In genomic region chr1:196609114-196609737, GRCh38 we compare ENCODE assay signal across 8 cellular contexts. TPM values are rescaled to one million over a fixed set of nuclear protein-coding genes. Genes with fewer than 3 reads are reported as not detected.
DNase-seq lines count a peak whose midpoint lies in the region; ATAC-seq and TF ChIP-seq lines count a peak whose summit lies in the region.

No MANE protein-coding gene starts in this region.

- H3K36me3 Mint-ChIP-seq in naive thymus-derived CD8-positive, alpha-beta T cell, result peaks cover 0 to 5% (median 5%) of the 10 kb centered on the region in 3 donors
- H3K36me3 Mint-ChIP-seq in activated CD8-positive, alpha-beta memory T cell treated with anti-CD3 and anti-CD28 coated beads, Interleukin-2, amount 10 ng/mL, durations not matched to agents 7 days and 5 days, result no peaks in the 10 kb centered on the region
- H3K36me3 Mint-ChIP-seq in stimulated activated memory B cell treated with anti-CD40 and anti-IgM and Interleukin-4, amounts not matched to agents 10 μg/mL and 1 μg/mL and 100 μg/mL, for 72 hours, result no peaks in the 10 kb centered on the region

- intact Hi-C loops in ovary (cut with DNase I), result loop anchor here in 1 of 4 donors (10.0 kb wide), 1 partner anchor 46 kb away; the partner anchor contains the start of gene CFH

- CTCF ChIA-PET in activated CD8-positive, alpha-beta memory T cell treated with anti-CD3 and anti-CD28 coated beads, Interleukin-2, amount 10 ng/mL, durations not matched to agents 7 days and 5 days (lab: Charles Lee), result interaction anchor here (1.1 kb wide), 1 partner anchor 17 kb away, joined by 3 read pairs; no protein-coding TSS in a partner anchor

- TF ChIP-seq CTCF in fibroblast of villous mesenchyme (IDR thresholded peaks at IDR 0.05; ENCODE audit: insufficient read depth, low read depth, low read length) (no peak), ovary (IDR thresholded peaks at IDR 0.05) (peak in 2 of 3 donors; percentile 15 to 24)

- TF ChIP-seq EP300 in ovary (IDR thresholded peaks at IDR 0.05), result no peak

- H3K27ac ChIP-seq in ovary, result peak overlapping the region; percentile 72 to 89

- WGBS in ovary, 3 donors, result 23 to 30% (median 24%) methylated on average over 16 of the region's 16 CpGs

- peak overlapping the region; percentile 56 for H3K4me3 ChIP-seq in fibroblast of villous mesenchyme (ENCODE audit: low read depth, low read length)
- peak overlapping the region; percentile 37 for H3K4me3 ChIP-seq in ovary

- H3K27me3 ChIP-seq in ovary, result no peaks in the 10 kb centered on the region

- H3K27ac Mint-ChIP-seq in naive thymus-derived CD8-positive, alpha-beta T cell, result no peak overlapping the region
- H3K27ac Mint-ChIP-seq in activated CD8-positive, alpha-beta memory T cell treated with anti-CD3 and anti-CD28 coated beads, Interleukin-2, amount 10 ng/mL, durations not matched to agents 7 days and 5 days, result no peak overlapping the region
- H3K27ac Mint-ChIP-seq in stimulated activated memory B cell treated with anti-CD40 and anti-IgM and Interleukin-4, amounts not matched to agents 10 μg/mL and 1 μg/mL and 100 μg/mL, for 72 hours, result no peak overlapping the region

- DNase-seq in NCI-H748 (lab: John Stamatoyannopoulos, UW; ENCODE audit: unreplicated experiment), result peak; percentile 88
- DNase-seq in fibroblast of villous mesenchyme (ENCODE audit: low read depth), result peak; percentile 8
- DNase-seq in ovary, result peak in 2 of 5 donors; percentile 31 to 46
- DNase-seq in naive thymus-derived CD8-positive, alpha-beta T cell, result no peak
- no peak for DNase-seq in activated CD4-positive, alpha-beta T cell treated with anti-CD3 and anti-CD28 coated beads for 1 hour
- DNase-seq in activated CD8-positive, alpha-beta memory T cell treated with anti-CD3 and anti-CD28 coated beads, Interleukin-2, amount 10 ng/mL, durations not matched to agents 7 days and 5 days, result no peak

- H3K4me3 Mint-ChIP-seq in naive thymus-derived CD8-positive, alpha-beta T cell, result no peak overlapping the region
- no peak overlapping the region for H3K4me3 Mint-ChIP-seq in activated CD8-positive, alpha-beta memory T cell treated with anti-CD3 and anti-CD28 coated beads, Interleukin-2, amount 10 ng/mL, durations not matched to agents 7 days and 5 days
- no peak overlapping the region for H3K4me3 Mint-ChIP-seq in stimulated activated memory B cell treated with anti-CD40 and anti-IgM and Interleukin-4, amounts not matched to agents 10 μg/mL and 1 μg/mL and 100 μg/mL, for 72 hours

- peaks cover 3% of the 10 kb centered on the region for H3K4me1 ChIP-seq in ovary (ENCODE audit: insufficient read depth)

- peaks cover 17 to 52% (median 35%) of the 10 kb centered on the region in 5 donors for H3K27me3 Mint-ChIP-seq in naive thymus-derived CD8-positive, alpha-beta T cell
- H3K27me3 Mint-ChIP-seq in activated CD8-positive, alpha-beta memory T cell treated with anti-CD3 and anti-CD28 coated beads, Interleukin-2, amount 10 ng/mL, durations not matched to agents 7 days and 5 days, result peaks cover 60% of the 10 kb centered on the region
- H3K27me3 Mint-ChIP-seq in stimulated activated memory B cell treated with anti-CD40 and anti-IgM and Interleukin-4, amounts not matched to agents 10 μg/mL and 1 μg/mL and 100 μg/mL, for 72 hours, result peaks cover 11% of the 10 kb centered on the region

- H3K9me3 ChIP-seq in ovary, result no peaks in the 10 kb centered on the region

- ATAC-seq in GM19351 (IDR thresholded peaks at IDR 0.05; ENCODE audit: unreplicated experiment), result peak; percentile 63
- no peak for ATAC-seq in naive thymus-derived CD8-positive, alpha-beta T cell
- no peak for ATAC-seq in activated CD8-positive, alpha-beta memory T cell treated with anti-CD3 and anti-CD28 coated beads, Interleukin-2, amount 10 ng/mL, durations not matched to agents 7 days and 5 days
- ATAC-seq in stimulated activated memory B cell treated with anti-CD40 and anti-IgM and Interleukin-4, amounts not matched to agents 10 μg/mL and 1 μg/mL and 100 μg/mL, for 72 hours, result no peak

- peaks cover 0 to 10% (median under 1%) of the 10 kb centered on the region in 9 donors for H3K9me3 Mint-ChIP-seq in naive thymus-derived CD8-positive, alpha-beta T cell
- H3K9me3 Mint-ChIP-seq in activated CD8-positive, alpha-beta memory T cell treated with anti-CD3 and anti-CD28 coated beads, Interleukin-2, amount 10 ng/mL, durations not matched to agents 7 days and 5 days (ENCODE audit: low read depth), result no peaks in the 10 kb centered on the region
- peaks cover 10% of the 10 kb centered on the region for H3K9me3 Mint-ChIP-seq in stimulated activated memory B cell treated with anti-CD40 and anti-IgM and Interleukin-4, amounts not matched to agents 10 μg/mL and 1 μg/mL and 100 μg/mL, for 72 hours

- POLR2A ChIA-PET in naive thymus-derived CD8-positive, alpha-beta T cell (lab: Charles Lee), result interaction anchor here (0.5 kb wide), 1 partner anchor 714 kb away, joined by 3 read pairs; no protein-coding TSS in a partner anchor

- no peak for TF ChIP-seq POLR2A in ovary (IDR thresholded peaks at IDR 0.05)

- H3K4me1 Mint-ChIP-seq in naive thymus-derived CD8-positive, alpha-beta T cell, result peaks cover 5 to 8% (median 8%) of the 10 kb centered on the region in 4 donors
- peaks cover 6% of the 10 kb centered on the region for H3K4me1 Mint-ChIP-seq in activated CD8-positive, alpha-beta memory T cell treated with anti-CD3 and anti-CD28 coated beads, Interleukin-2, amount 10 ng/mL, durations not matched to agents 7 days and 5 days
- no peaks in the 10 kb centered on the region for H3K4me1 Mint-ChIP-seq in stimulated activated memory B cell treated with anti-CD40 and anti-IgM and Interleukin-4, amounts not matched to agents 10 μg/mL and 1 μg/mL and 100 μg/mL, for 72 hours

- no peaks in the 10 kb centered on the region for H3K36me3 ChIP-seq in ovary

RNA-seq across cellular contexts. Expression of gene KCNT2, which starts 1.0 kb away (rescaled TPM):
- total RNA-seq in fibroblast of villous mesenchyme, result 3.2 and 7.3 TPM in 2 replicates
- 10 to 100 TPM in 6 of 7 donors, 1 to 10 TPM in 1; 9.3 to 34.9 (median 22.1) TPM for total RNA-seq in ovary
- 1 to 10 TPM; 5.3 to 9.4 TPM for polyA plus RNA-seq in ovary
- total RNA-seq in naive thymus-derived CD8-positive, alpha-beta T cell, result not detected
- not detected for polyA plus RNA-seq in naive thymus-derived CD8-positive, alpha-beta T cell
- not detected for total RNA-seq in activated CD8-positive, alpha-beta memory T cell treated with anti-CD3 and anti-CD28 coated beads, Interleukin-2, amount 10 ng/mL, durations not matched to agents 7 days and 5 days

RNA-seq across cellular contexts. Expression of gene CFH, which starts 42.6 kb away (rescaled TPM):
- total RNA-seq in fibroblast of villous mesenchyme, result 28.3 and 99.3 TPM in 2 replicates
- total RNA-seq in ovary, result 100 to 1,000 TPM in 6 of 7 donors, 10 to 100 TPM in 1; 95.4 to 438 (median 271) TPM
- polyA plus RNA-seq in ovary, result 100 to 1,000 TPM; 177 to 351 TPM
- under 1 TPM; 0.21 to 0.44 TPM for total RNA-seq in naive thymus-derived CD8-positive, alpha-beta T cell
- 1 to 10 TPM in 1 of 3 donors, not detected in 2; 6.7 TPM for polyA plus RNA-seq in naive thymus-derived CD8-positive, alpha-beta T cell
- total RNA-seq in activated CD8-positive, alpha-beta memory T cell treated with anti-CD3 and anti-CD28 coated beads, Interleukin-2, amount 10 ng/mL, durations not matched to agents 7 days and 5 days, result 10 to 100 TPM in 1 of 2 experiments, 1 to 10 TPM in 1; 5.0 to 13.3 TPM

Comparison
In these comparisons a context has a peak if more than half of its experiments do, and no peak if none do; other contexts are left out.
1. DNase-seq: peak in NCI-H748 (single experiment) and fibroblast of villous mesenchyme (single experiment); none in naive thymus-derived CD8-positive, alpha-beta T cell (0 of 10), activated CD4-positive, alpha-beta T cell treated with anti-CD3 and anti-CD28 coated beads for 1 hour (single experiment) and activated CD8-positive, alpha-beta memory T cell treated with anti-CD3 and anti-CD28 coated beads, Interleukin-2, amount 10 ng/mL, durations not matched to agents 7 days and 5 days (single experiment).
2. RNA of gene CFH, which starts 42.6 kb away (total RNA-seq): 95.4 to 438 TPM in ovary, 28.3 to 99.3 TPM in fibroblast of villous mesenchyme and 5.0 to 13.3 TPM in activated CD8-positive, alpha-beta memory T cell treated with anti-CD3 and anti-CD28 coated beads, Interleukin-2, amount 10 ng/mL, durations not matched to agents 7 days and 5 days; 0.21 to 0.44 TPM in naive thymus-derived CD8-positive, alpha-beta T cell; every median in the first group is over 4 times any median in the second.